12 cellular contexts compared by ENCODE assay signal in the genomic region with DNA sequence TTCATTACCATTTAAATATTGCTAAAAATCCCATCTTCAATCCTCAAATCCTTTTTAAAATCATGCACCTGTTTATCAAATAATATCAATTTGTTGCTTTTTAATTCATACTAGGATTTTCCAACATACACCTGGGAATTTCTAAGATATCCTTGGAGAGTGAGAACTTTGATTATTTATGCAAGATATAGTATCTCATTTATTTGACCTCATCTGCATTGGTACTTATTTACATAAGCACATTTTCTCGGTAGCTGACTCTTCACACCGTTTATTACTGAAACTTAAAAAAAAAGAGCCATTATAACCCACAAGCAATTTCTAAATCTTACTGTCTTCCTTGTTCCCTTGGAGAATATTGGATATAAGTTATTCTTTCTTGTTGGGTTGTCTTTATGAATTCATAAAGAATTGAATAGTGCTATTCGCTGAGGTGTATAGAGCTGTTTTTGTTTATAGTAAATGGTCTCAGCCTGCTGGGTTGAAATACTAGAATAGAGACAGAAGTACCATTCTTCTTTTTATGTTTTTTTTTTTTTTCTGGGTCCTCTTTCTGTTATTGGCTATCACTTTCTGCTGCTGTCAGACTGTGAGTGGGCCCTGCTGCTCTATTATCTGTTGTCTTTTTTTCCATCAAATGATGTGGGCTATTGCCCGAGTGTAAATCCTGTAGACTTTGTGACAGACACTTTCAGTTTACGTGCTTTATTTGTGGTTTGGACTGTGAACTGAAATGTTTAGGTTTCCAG. TPM values are rescaled to one million over a fixed set of nuclear protein-coding genes. Genes with fewer than 3 reads are reported as not detected.
DNase-seq lines count a peak whose midpoint lies in the region; ATAC-seq and TF ChIP-seq lines count a peak whose summit lies in the region.
"Had no signal": no experiment of that assay in that cellular context is flagged by ENCODE, and none has a peak within 500 bp of the region (broad histone marks: within the 10 kb centered on the region; RNA-seq: fewer than 3 reads in every experiment).

No MANE protein-coding gene starts in this region.

- no peak overlapping the region; a peak in 1 of 20 replicates for H3K4me3 ChIP-seq in BLaER1 treated with 17β-estradiol and CSF1 and Interleukin-3, amounts not matched to agents 10 nM and 100 nM
- peak overlapping the region; percentile 64 for H3K4me3 ChIP-seq in SU-DHL-6 (ENCODE audit: insufficient read depth, low read length, poor library complexity, severe bottlenecking)
- H3K4me3 ChIP-seq: breast epithelium, upper lobe of left lung had no signal

- H3K27me3 Mint-ChIP-seq in natural killer cell (ENCODE audit: low read depth in 2 of 2) (peaks cover 18 to 19% of the 10 kb centered on the region in 2 donors), T-helper 17 cell (peaks cover 26% of the 10 kb centered on the region)

- no peaks in the 10 kb centered on the region for H3K9me3 ChIP-seq in BLaER1 treated with 17β-estradiol and CSF1 and Interleukin-3, amounts not matched to agents 10 nM and 100 nM (replicated peaks in 1 of 11)
- no peaks in the 10 kb centered on the region for H3K9me3 ChIP-seq in SU-DHL-6 (ENCODE audit: insufficient read depth, low read length)
- no peaks in the 10 kb centered on the region for H3K9me3 ChIP-seq in T-helper 17 cell (ENCODE audit: control insufficient read depth, low read length, poor library complexity, severe bottlenecking)
- H3K9me3 ChIP-seq: breast epithelium, upper lobe of left lung had no signal

- H3K9me3 Mint-ChIP-seq in natural killer cell, result no peaks in the 10 kb centered on the region
- H3K9me3 Mint-ChIP-seq: nephron had no signal

- H3K36me3 ChIP-seq in BLaER1 treated with 17β-estradiol and CSF1 and Interleukin-3, amounts not matched to agents 10 nM and 100 nM, result no peaks in the 10 kb centered on the region
- no peaks in the 10 kb centered on the region for H3K36me3 ChIP-seq in SU-DHL-6 (ENCODE audit: low read length)
- H3K36me3 ChIP-seq: breast epithelium, upper lobe of left lung had no signal

- H3K27ac Mint-ChIP-seq in natural killer cell (no peak overlapping the region), T-helper 17 cell (no peak overlapping the region)

- intact Hi-C loops in natural killer cell (cut with micrococcal nuclease), result no loop called here

- peaks cover 29% of the 10 kb centered on the region for H3F3A ChIP-seq in SU-DHL-6 (ENCODE audit: insufficient read depth)

- H3K36me3 Mint-ChIP-seq in natural killer cell (no peaks in the 10 kb centered on the region), T-helper 17 cell (ENCODE audit: low read depth) (no peaks in the 10 kb centered on the region)

- no peaks in the 10 kb centered on the region; a peak in 1 of 22 replicates for H4K20me1 ChIP-seq in BLaER1 treated with 17β-estradiol and CSF1 and Interleukin-3, amounts not matched to agents 10 nM and 100 nM
- H4K20me1 ChIP-seq in SU-DHL-6 (ENCODE audit: low read depth, low read length), result no peaks in the 10 kb centered on the region

- peak overlapping the region in 2 of 11 experiments; percentile 29 to 34; a peak in 3 of 22 replicates for H3K9ac ChIP-seq in BLaER1 treated with 17β-estradiol and CSF1 and Interleukin-3, amounts not matched to agents 10 nM and 100 nM
- H3K9ac ChIP-seq in SU-DHL-6 (ENCODE audit: low read length), result peak overlapping the region; percentile 92

- H3K4me3 Mint-ChIP-seq in natural killer cell (no peak overlapping the region), T-helper 17 cell (no peak overlapping the region)

- ATAC-seq in GM19455 (IDR thresholded peaks at IDR 0.05; ENCODE audit: unreplicated experiment) (peak; percentile 38), HG03066 (IDR thresholded peaks at IDR 0.05; ENCODE audit: low read depth, unreplicated experiment) (peak; percentile 41), natural killer cell (no peak), T-helper 17 cell (no peak)
- ATAC-seq in activated CD4-positive, CD25-positive, alpha-beta regulatory T cell treated with anti-CD3 and anti-CD28 coated beads, Interleukin-2, amount 50 U/mL, for 24 hours, result no peak

- H3K4me1 ChIP-seq in BLaER1 treated with 17β-estradiol and CSF1 and Interleukin-3, amounts not matched to agents 10 nM and 100 nM, result peaks cover 11 to 53% (median 46%) of the 10 kb centered on the region in 10 experiments
- H3K4me1 ChIP-seq: breast epithelium had no signal

- TF ChIP-seq CTCF in SU-DHL-6 (IDR thresholded peaks at IDR 0.05; ENCODE audit: insufficient read depth, low read length, poor library complexity, severe bottlenecking), result no peak
- no peak for TF ChIP-seq CTCF in natural killer cell (IDR thresholded peaks at IDR 0.05)

- no peaks in the 10 kb centered on the region for H3K9me2 ChIP-seq in SU-DHL-6 (replicated peaks; ENCODE audit: insufficient read depth, low read length)

- peaks cover 71% of the 10 kb centered on the region for H3K79me2 ChIP-seq in SU-DHL-6 (ENCODE audit: insufficient read depth, low read length)

- DNase-seq in natural killer cell, result no peak
- DNase-seq in NCI-H2107 treated with DMSO at 0.1 percent for 48 hours (lab: John Stamatoyannopoulos, UW; ENCODE audit: unreplicated experiment), result no peak
- DNase-seq in T-helper 17 cell, result no peak
- DNase-seq: stimulated activated CD4-positive, alpha-beta T cell treated with anti-CD3 and anti-CD28 coated beads, Interleukin-1b, Interleukin-23, amount 100 ng/mL, for 48 hours; upper lobe of left lung had no signal

- no peak overlapping the region for H3K27ac ChIP-seq in BLaER1 treated with 17β-estradiol and CSF1 and Interleukin-3, amounts not matched to agents 10 nM and 100 nM
- peak overlapping the region; percentile 93 for H3K27ac ChIP-seq in SU-DHL-6 (ENCODE audit: low read depth, low read length)
- H3K27ac ChIP-seq: breast epithelium, upper lobe of left lung had no signal

- peaks cover 0 to 7% of the 10 kb centered on the region in 2 donors for H3K4me1 Mint-ChIP-seq in natural killer cell
- peaks cover 12% of the 10 kb centered on the region for H3K4me1 Mint-ChIP-seq in T-helper 17 cell

- peaks cover 13 to 35% (median 19%) of the 10 kb centered on the region in 11 experiments; a peak in 15 of 22 replicates for H3K27me3 ChIP-seq in BLaER1 treated with 17β-estradiol and CSF1 and Interleukin-3, amounts not matched to agents 10 nM and 100 nM
- H3K27me3 ChIP-seq in SU-DHL-6 (ENCODE audit: low read length), result no peaks in the 10 kb centered on the region

- H3K4me2 ChIP-seq in BLaER1 treated with 17β-estradiol and CSF1 and Interleukin-3, amounts not matched to agents 10 nM and 100 nM, result peak overlapping the region in 9 of 11 experiments; percentile 13 to 97 (median 86); a peak in 17 of 22 replicates
- peak overlapping the region; percentile 95 for H3K4me2 ChIP-seq in SU-DHL-6 (ENCODE audit: low read depth, low read length, poor library complexity, severe bottlenecking)

- H2AFZ ChIP-seq in SU-DHL-6 (ENCODE audit: low read depth, low read length, severe bottlenecking), result no peak overlapping the region

RNA-seq across cellular contexts. Expression of a gene that starts 2.9 kb away (rescaled TPM):
- total RNA-seq in natural killer cell (under 1 TPM in 2 of 3 donors, not detected in 1; 0.16 to 0.25 TPM), T-helper 17 cell (under 1 TPM; 0.50 to 0.62 TPM)

Comparison
In these comparisons a context has a peak if more than half of its experiments do, and no peak if none do; other contexts are left out.
1. ATAC-seq: peak in GM19455 (single experiment) and HG03066 (single experiment); none in natural killer cell (0 of 3), T-helper 17 cell (single experiment) and activated CD4-positive, CD25-positive, alpha-beta regulatory T cell treated with anti-CD3 and anti-CD28 coated beads, Interleukin-2, amount 50 U/mL, for 24 hours (0 of 2).